In the genomic region with DNA sequence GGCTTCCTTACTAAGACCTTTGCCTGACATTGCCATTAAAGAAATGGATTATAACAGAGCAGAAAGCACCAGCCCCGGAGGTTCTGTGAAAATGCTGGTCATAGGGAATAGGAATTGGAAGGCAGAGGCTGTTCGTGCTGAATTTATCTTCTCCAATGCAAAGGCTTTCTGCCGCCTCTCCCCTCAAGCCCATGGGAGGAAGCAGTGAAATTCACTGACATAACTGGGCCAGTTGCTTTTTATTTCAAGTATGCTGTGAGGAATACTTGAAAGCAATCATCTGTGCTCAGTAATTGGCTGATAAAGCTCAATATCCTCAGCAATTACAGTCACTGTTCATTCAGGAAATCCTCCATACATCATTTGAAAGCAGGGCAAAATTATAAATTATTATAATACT, we compare ENCODE assay signal across 27 cellular contexts.
"Had no signal": no experiment of that assay in that cellular context is flagged by ENCODE, and none has a peak within 500 bp of the region (broad histone marks: within the 10 kb centered on the region; RNA-seq: fewer than 3 reads in every experiment).

No MANE protein-coding gene starts in this region.

- H3K4me1 ChIP-seq: esophagus squamous epithelium, lower lobe of right lung, prostate gland, right lobe of liver, stomach, thyroid gland, vagina had no signal

- H3K4me3 ChIP-seq: coronary artery, esophagus squamous epithelium, lower lobe of right lung, mucosa of descending colon, prostate gland, right lobe of liver, stomach, thyroid gland, vagina had no signal

- H3K36me3 ChIP-seq: esophagus squamous epithelium, lower lobe of right lung, prostate gland, right lobe of liver, stomach, thyroid gland, vagina had no signal

- H3K9me3 ChIP-seq: lower lobe of right lung, mucosa of descending colon, prostate gland, right lobe of liver, thyroid gland, vagina had no signal

- ATAC-seq: left ventricle myocardium superior; lower lobe of right lung; natural killer cell treated with Interleukin-12 subunit alpha and Interleukin-12 subunit beta and Interleukin-15 and Interleukin-18, amount 100 ng/mL, for 72 hours; right lobe of liver had no signal

- DNase-seq: dermis blood vessel endothelial cell; effector memory CD4-positive, alpha-beta T cell; erythroblast; esophagus squamous epithelium; hypothalamus; immature natural killer cell; islet precursor cell; left colon; left ventricle myocardium superior; lower lobe of right lung; mucosa of descending colon; naive B cell; nucleus accumbens; right lobe of liver; small intestine; stimulated activated CD4-positive, alpha-beta T cell treated with anti-CD3 and anti-CD28 coated beads, Interleukin-12 subunit alpha, Interleukin-12 subunit beta, amount 100 ng/mL, for 4 hours; stimulated activated CD4-positive, alpha-beta T cell treated with anti-CD3 and anti-CD28 coated beads, Interleukin-1b, Interleukin-23, amount 100 ng/mL, for 48 hours; stimulated activated CD4-positive, alpha-beta T cell treated with anti-CD3 and anti-CD28 coated beads, Interleukin-4, amount 100 ng/mL, for 1 hour; stimulated activated CD8-positive, alpha-beta memory T cell treated with anti-CD3 and anti-CD28 coated beads, Interleukin-4, amount 100 ng/mL, for 48 hours; stimulated activated naive CD4-positive, alpha-beta T cell; stomach; thyroid gland; trophoblast cell had no signal

- H3K27me3 ChIP-seq: esophagus squamous epithelium, right lobe of liver, stomach, thyroid gland, vagina had no signal

- H3K27ac ChIP-seq: coronary artery, esophagus squamous epithelium, lower lobe of right lung, prostate gland, right lobe of liver, stomach, thyroid gland, vagina had no signal
